9 cellular contexts compared by ENCODE assay signal in the genomic region with DNA sequence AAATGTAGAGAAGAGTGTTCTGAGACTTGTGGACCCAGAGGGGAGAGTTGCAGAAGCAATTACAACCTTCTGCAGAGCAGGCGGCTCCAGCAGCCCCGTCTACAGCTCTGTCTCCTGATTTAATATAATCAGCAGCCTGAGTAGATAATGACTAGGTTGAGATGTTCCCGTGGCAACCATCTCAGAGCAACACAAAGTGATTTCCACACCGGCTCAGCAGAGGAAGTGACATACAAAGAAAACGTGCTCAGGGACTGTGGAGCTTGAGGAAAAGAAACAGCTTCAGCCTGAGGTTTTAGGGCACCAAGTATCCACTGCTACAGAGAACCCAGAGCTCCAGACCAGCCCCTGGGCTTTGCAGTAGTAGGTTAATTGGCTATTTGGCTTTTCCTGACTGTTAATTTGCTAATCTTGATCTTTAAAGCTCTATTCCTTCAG.
DNase-seq lines count a peak whose midpoint lies in the region; ATAC-seq, FAIRE-seq and TF ChIP-seq lines count a peak whose summit lies in the region.
"Had no signal": no experiment of that assay in that cellular context is flagged by ENCODE, and none has a peak within 500 bp of the region (broad histone marks: within the 10 kb centered on the region; RNA-seq: fewer than 3 reads in every experiment).

No MANE protein-coding gene starts in this region.

- in situ Hi-C loops in GM12878 (cut with MboI), result no loop called here

- DNase-seq in H7 (peak; percentile 7), NCI-H2196 (lab: John Stamatoyannopoulos, UW; ENCODE audit: unreplicated experiment) (peak; percentile 44), GM12878 (ENCODE audit: low read depth, low spot score) (no peak), kidney epithelial cell (ENCODE audit: low read depth) (peak; percentile 49), progenitor cell of endocrine pancreas (ENCODE audit: low spot score, unreplicated experiment) (no peak), pons (ENCODE audit: low spot score) (no peak)

- RAD21 ChIA-PET in GM12878 (lab: Charles Lee; ENCODE audit: unreplicated experiment), result no interaction called here

- peaks cover 17% of the 10 kb centered on the region for H3K4me1 Mint-ChIP-seq in progenitor cell of endocrine pancreas (ENCODE audit: low read depth)

- H3K79me2 ChIP-seq in GM12878 (ENCODE audit: control insufficient read depth, insufficient read depth, low read length), result no peaks in the 10 kb centered on the region

- peaks cover 4% of the 10 kb centered on the region; the same call in 1 of the 2 replicates for H3K27me3 ChIP-seq in H7 (ENCODE audit: control insufficient read depth, insufficient read depth, low read length)
- no peaks in the 10 kb centered on the region; a peak in 1 of 4 replicates for H3K27me3 ChIP-seq in GM12878 (replicated peaks in 1 of 2; ENCODE audit: control insufficient read depth in 2 of 2, insufficient read depth in 2 of 2, low read length in 1 of 2)
- H3K27me3 ChIP-seq in kidney epithelial cell (ENCODE audit: control insufficient read depth, insufficient read depth, low read length), result no peaks in the 10 kb centered on the region

- H3K9me3 Mint-ChIP-seq in progenitor cell of endocrine pancreas (ENCODE audit: low read depth), result no peaks in the 10 kb centered on the region

- WGBS in GM12878 (ENCODE audit: insufficient coverage, insufficient replicate concordance, low lambda C conversion rate, missing lambda C conversion rate), result 22% methylated on average over 5 of the region's 5 CpGs

- H3K36me3 Mint-ChIP-seq in progenitor cell of endocrine pancreas (ENCODE audit: insufficient read depth), result no peaks in the 10 kb centered on the region

- no peak for ATAC-seq in GM12878
- no peak for ATAC-seq in HG03108 (IDR thresholded peaks at IDR 0.05; ENCODE audit: unreplicated experiment)
- ATAC-seq in GM18505 (IDR thresholded peaks at IDR 0.05; ENCODE audit: unreplicated experiment), result no peak

- POLR2A ChIA-PET in GM12878 (lab: Charles Lee), result no interaction called here

- CTCF ChIA-PET in GM12878 (lab: Yijun Ruan, JAX), result interaction anchor here (0.9 kb wide), 1 partner anchor 112 kb away, joined by 3 read pairs; no protein-coding TSS in a partner anchor

- no peak overlapping the region for H3K27ac ChIP-seq in GM12878 (ENCODE audit: control insufficient read depth, insufficient read depth)
- H3K27ac ChIP-seq: KMS-11 had no signal

- SMC1A ChIA-PET in GM12878 (lab: Charles Lee; ENCODE audit: uncharacterized antibody, unreplicated experiment), result no interaction called here

- no peak overlapping the region for H3K27ac Mint-ChIP-seq in progenitor cell of endocrine pancreas

- no peak overlapping the region for H3K4me3 Mint-ChIP-seq in progenitor cell of endocrine pancreas (ENCODE audit: low read depth)

- BruUV-seq in GM12878 (replicated peaks; lab: Mats Ljungman, UMichigan), result no TSS peak

- H3K4me2 ChIP-seq in GM12878 (ENCODE audit: control insufficient read depth, insufficient read depth), result no peak overlapping the region
- H3K4me2 ChIP-seq: KMS-11 had no signal

- H2AFZ ChIP-seq in GM12878 (ENCODE audit: control insufficient read depth, low read depth, low read length), result no peak overlapping the region

- intact Hi-C loops in GM12878 (cut with micrococcal nuclease; ENCODE audit: unreplicated experiment), result no loop called here

- H3K4me1 ChIP-seq in GM12878 (ENCODE audit: control insufficient read depth, insufficient read depth, low read length), result no peaks in the 10 kb centered on the region

- no peak for TF ChIP-seq EP300 in GM12878 (IDR thresholded peaks at IDR 0.05; ENCODE audit: borderline replicate concordance in 1 of 2, control insufficient read depth in 1 of 2, low read depth in 2 of 2, low read length in 2 of 2)

- FAIRE-seq in GM12878 (lab: Jason Lieb, UNC), result peak; percentile 7

- TF ChIP-seq POLR2A in GM12878 (IDR thresholded peaks at IDR 0.05; ENCODE audit: low read depth, low read length) (no peak), GM18505 (IDR thresholded peaks at IDR 0.05; ENCODE audit: borderline replicate concordance, extremely low read depth, insufficient read depth, insufficient read length) (no peak)

- TF ChIP-seq CTCF in GM12878 (IDR thresholded peaks at IDR 0.05 in 2 of 3, conservative IDR thresholded peaks at IDR 0.05 in 1 of 3; ENCODE audit: control insufficient read depth in 2 of 3, extremely low read depth in 1 of 3, insufficient read depth in 1 of 3, low read depth in 3 of 3, low read length in 3 of 3) (no peak), kidney epithelial cell (IDR thresholded peaks at IDR 0.05; ENCODE audit: insufficient read depth, low read length, poor library complexity, severe bottlenecking) (no peak), progenitor cell of endocrine pancreas (IDR thresholded peaks at IDR 0.05; ENCODE audit: unreplicated experiment) (no peak)

- H3K9ac ChIP-seq in GM12878 (ENCODE audit: control insufficient read depth, insufficient read depth, low read length), result no peak overlapping the region
- H3K9ac ChIP-seq: KMS-11 had no signal

- H4K20me1 ChIP-seq in GM12878 (ENCODE audit: control insufficient read depth, insufficient read depth), result no peaks in the 10 kb centered on the region

- no peaks in the 10 kb centered on the region for H3K36me3 ChIP-seq in H7 (replicated peaks; ENCODE audit: control insufficient read depth, insufficient read depth, low read length)
- H3K36me3 ChIP-seq in GM12878 (ENCODE audit: control insufficient read depth in 2 of 2, insufficient read depth in 2 of 2, low read length in 1 of 2), result no peaks in the 10 kb centered on the region
- H3K36me3 ChIP-seq in kidney epithelial cell (ENCODE audit: control insufficient read depth, insufficient read depth, low read length), result no peaks in the 10 kb centered on the region

- H3K4me3 ChIP-seq in H7 (ENCODE audit: insufficient read depth, low read depth, low read length) (no peak overlapping the region), GM12878 (no peak overlapping the region), kidney epithelial cell (ENCODE audit: low read depth, low read length) (no peak overlapping the region)

- no peak for TF ChIP-seq RAD21 in GM12878 (IDR thresholded peaks at IDR 0.05; ENCODE audit: insufficient read depth, low read depth, low read length)

- no peaks in the 10 kb centered on the region for H3K9me3 ChIP-seq in GM12878 (replicated peaks; ENCODE audit: control insufficient read depth, insufficient read depth, low read length)

- H3K27me3 Mint-ChIP-seq in progenitor cell of endocrine pancreas, result no peaks in the 10 kb centered on the region

TF ChIP-seq in GM12878, 131 proteins besides CTCF, POLR2A, EP300 and RAD21:
- TF ChIP-seq SREBF2 (IDR thresholded peaks at IDR 0.05; ENCODE audit: low read length) (no peak), POLR2AphosphoS2 (IDR thresholded peaks at IDR 0.05; ENCODE audit: low read depth, low read length) (no peak), CHD2 (IDR thresholded peaks at IDR 0.05; ENCODE audit: borderline replicate concordance, low read depth, low read length) (no peak), ETV6 (conservative IDR thresholded peaks at IDR 0.05 in 1 of 2, IDR thresholded peaks at IDR 0.05 in 1 of 2; ENCODE audit: borderline replicate concordance in 1 of 2, low read depth in 1 of 2) (no peak), RELB (IDR thresholded peaks at IDR 0.05; ENCODE audit: low read depth) (no peak)

Comparison
In these comparisons a context has a peak if more than half of its experiments do, and no peak if none do; other contexts are left out.
1. DNase-seq: peak in H7 (single experiment), NCI-H2196 (single experiment) and kidney epithelial cell (single experiment); none in GM12878 (single experiment), progenitor cell of endocrine pancreas (single experiment) and pons (single experiment).